In the genomic region with DNA sequence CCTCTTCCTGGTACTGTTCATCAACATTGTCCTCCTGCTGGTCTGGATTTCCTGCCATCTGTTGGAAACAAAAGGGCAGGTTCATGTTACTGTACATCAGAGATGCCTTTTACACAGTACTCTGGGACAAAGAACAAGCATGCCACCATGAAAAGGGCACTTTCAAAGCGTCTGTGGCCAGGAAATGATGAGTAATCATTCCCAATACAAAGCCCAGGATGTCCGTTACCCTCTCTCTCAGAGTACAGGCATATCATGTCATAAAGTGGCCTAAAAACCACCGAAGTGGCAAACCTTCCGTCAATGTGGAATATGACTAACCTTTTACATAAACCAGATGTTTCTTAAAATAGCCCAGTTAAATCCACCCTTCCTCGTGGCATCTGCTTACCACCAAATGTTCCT, we compare ENCODE assay signal across 8 cellular contexts.
A peak's percentile ranks its signal among the peaks of the same experiment; 100 is the strongest.
DNase-seq lines count a peak whose midpoint lies in the region; ATAC-seq and TF ChIP-seq lines count a peak whose summit lies in the region.

No MANE protein-coding gene starts in this region.

- H3K27ac ChIP-seq in stomach smooth muscle (ENCODE audit: low read length) = peak overlapping the region; percentile 42

- H3K36me3 ChIP-seq in stomach smooth muscle (ENCODE audit: control insufficient read depth in 2 of 2, insufficient read depth in 2 of 2, low read length in 2 of 2) = peaks cover 15 to 22% of the 10 kb centered on the region in 2 donors

- H3K4me3 ChIP-seq in fibroblast of the aortic adventitia (ENCODE audit: low read depth, low read length) (no peak overlapping the region), stomach smooth muscle (ENCODE audit: low read length in 2 of 2) (peak overlapping the region in 1 of 2 donors; percentile 10)

- no peak overlapping the region for H3K9ac ChIP-seq in stomach smooth muscle (ENCODE audit: low read length in 2 of 2)

- TF ChIP-seq CTCF in fibroblast of the aortic adventitia (IDR thresholded peaks at IDR 0.05; ENCODE audit: insufficient read depth, low read length) = no peak

- peak; percentile 90 for ATAC-seq in HG03442 (IDR thresholded peaks at IDR 0.05; ENCODE audit: unreplicated experiment)
- no peak for ATAC-seq in GM18867 (IDR thresholded peaks at IDR 0.05; ENCODE audit: unreplicated experiment)

- no peaks in the 10 kb centered on the region for H3K9me3 ChIP-seq in stomach smooth muscle (ENCODE audit: control insufficient read depth in 2 of 2, low read length in 2 of 2)

- DNase-seq in GM04503 (ENCODE audit: low read depth) (peak; percentile 63), SIG-M5 treated with dmso at 0.1 percent for 504 hours (lab: John Stamatoyannopoulos, UW; ENCODE audit: unreplicated experiment) (peak; percentile 44), fibroblast of the aortic adventitia (ENCODE audit: low read depth) (peak; percentile 88), occipital lobe (lab: John Stamatoyannopoulos, UW) (no peak), head of caudate nucleus (no peak)

- H3K4me1 ChIP-seq in stomach smooth muscle (ENCODE audit: control insufficient read depth, insufficient read depth, low read length) = peaks cover 14% of the 10 kb centered on the region

- no peaks in the 10 kb centered on the region for H3K27me3 ChIP-seq in stomach smooth muscle (ENCODE audit: control insufficient read depth in 1 of 2, insufficient read depth in 2 of 2, low read length in 2 of 2)

- intact Hi-C loops in head of caudate nucleus (cut with DNase I) = no loop called here

Comparison
In these comparisons a context has a peak if more than half of its experiments do, and no peak if none do; other contexts are left out.
1. DNase-seq: peak in GM04503 (single experiment), SIG-M5 treated with dmso at 0.1 percent for 504 hours (single experiment) and fibroblast of the aortic adventitia (single experiment); none in occipital lobe (single experiment) and head of caudate nucleus (0 of 42).